30 cellular contexts compared by ENCODE assay signal in genomic region chr5:151624486-151624885, GRCh38. TPM values are rescaled to one million over a fixed set of nuclear protein-coding genes. Genes with fewer than 3 reads are reported as not detected.
DNase-seq lines count a peak whose midpoint lies in the region; ATAC-seq and TF ChIP-seq lines count a peak whose summit lies in the region.
"Had no signal": no experiment of that assay in that cellular context is flagged by ENCODE, and none has a peak within 500 bp of the region (broad histone marks: within the 10 kb centered on the region; RNA-seq: fewer than 3 reads in every experiment).

No MANE protein-coding gene starts in this region.

- H3K4me1 Mint-ChIP-seq in naive thymus-derived CD4-positive, alpha-beta T cell: peaks cover 0 to 9% (median 0%) of the 10 kb centered on the region in 7 donors
- H3K4me1 Mint-ChIP-seq: activated CD4-positive, alpha-beta T cell treated with anti-CD3 and anti-CD28 coated beads for 36 hours; activated naive CD8-positive, alpha-beta T cell treated with anti-CD3 and anti-CD28 coated beads, Interleukin-2, amount 50 U/mL, for 24 hours; immature natural killer cell had no signal

- intact Hi-C loops in left cardiac atrium (cut with DNase I): no loop called here
- intact Hi-C loops in naive thymus-derived CD4-positive, alpha-beta T cell (cut with micrococcal nuclease): no loop called here

- H3K27ac ChIP-seq in naive thymus-derived CD4-positive, alpha-beta T cell (ENCODE audit: low read depth, low read length): no peak overlapping the region
- H3K27ac ChIP-seq: BLaER1 treated with 17β-estradiol and CSF1 and Interleukin-3, amounts not matched to agents 10 nM and 100 nM; prostate gland; SK-N-MC had no signal

- H3K4me3 ChIP-seq in choroid plexus epithelial cell (ENCODE audit: low read depth, low read length): no peak overlapping the region
- H3K4me3 ChIP-seq in naive thymus-derived CD4-positive, alpha-beta T cell (ENCODE audit: low read length): no peak overlapping the region
- H3K4me3 ChIP-seq: BLaER1 treated with 17β-estradiol and CSF1 and Interleukin-3, amounts not matched to agents 10 nM and 100 nM; mucosa of descending colon; prostate gland; SK-N-MC; skin epidermis had no signal

- POLR2A ChIA-PET in naive thymus-derived CD4-positive, alpha-beta T cell (lab: Charles Lee): interaction anchor here (0.7 kb wide), 1 partner anchor 181 kb away, joined by 3 read pairs; no protein-coding TSS in a partner anchor

- H3K36me3 Mint-ChIP-seq in naive thymus-derived CD4-positive, alpha-beta T cell: no peaks in the 10 kb centered on the region
- H3K36me3 Mint-ChIP-seq: immature natural killer cell had no signal

- peak; percentile 62 to 63 for ATAC-seq in left cardiac atrium
- no peak for ATAC-seq in naive thymus-derived CD4-positive, alpha-beta T cell
- no peak for ATAC-seq in HG03139 (IDR thresholded peaks at IDR 0.05; ENCODE audit: unreplicated experiment)
- no peak for ATAC-seq in GM18519 (IDR thresholded peaks at IDR 0.05; ENCODE audit: low FRiP score, unreplicated experiment)
- ATAC-seq: activated CD4-positive, alpha-beta T cell treated with anti-CD3 and anti-CD28 coated beads for 36 hours; activated naive CD8-positive, alpha-beta T cell treated with anti-CD3 and anti-CD28 coated beads, Interleukin-2, amount 50 U/mL, for 24 hours; mucosa of descending colon had no signal

- H3K27ac Mint-ChIP-seq in naive thymus-derived CD4-positive, alpha-beta T cell: no peak overlapping the region
- H3K27ac Mint-ChIP-seq: activated CD4-positive, alpha-beta T cell treated with anti-CD3 and anti-CD28 coated beads for 36 hours; activated naive CD8-positive, alpha-beta T cell treated with anti-CD3 and anti-CD28 coated beads, Interleukin-2, amount 50 U/mL, for 24 hours; immature natural killer cell had no signal

- H3K9me3 Mint-ChIP-seq in naive thymus-derived CD4-positive, alpha-beta T cell: no peaks in the 10 kb centered on the region
- H3K9me3 Mint-ChIP-seq: activated naive CD8-positive, alpha-beta T cell treated with anti-CD3 and anti-CD28 coated beads, Interleukin-2, amount 50 U/mL, for 24 hours had no signal

- no peaks in the 10 kb centered on the region for H3K27me3 ChIP-seq in naive thymus-derived CD4-positive, alpha-beta T cell (ENCODE audit: control insufficient read depth in 2 of 2, insufficient read depth in 2 of 2, low read length in 2 of 2)
- H3K27me3 ChIP-seq: BLaER1 treated with 17β-estradiol and CSF1 and Interleukin-3, amounts not matched to agents 10 nM and 100 nM had no signal

- H3K36me3 ChIP-seq in naive thymus-derived CD4-positive, alpha-beta T cell (ENCODE audit: control insufficient read depth in 2 of 3, insufficient read depth in 3 of 3, low read length in 3 of 3): no peaks in the 10 kb centered on the region
- H3K36me3 ChIP-seq: BLaER1 treated with 17β-estradiol and CSF1 and Interleukin-3, amounts not matched to agents 10 nM and 100 nM; prostate gland had no signal

- DNase-seq in NCI-H446 (lab: John Stamatoyannopoulos, UW) (peak; percentile 4 to 36), choroid plexus epithelial cell (ENCODE audit: low read depth) (peak; percentile 15), left cardiac atrium (no peak), pons (ENCODE audit: low spot score) (peak; percentile 10)
- DNase-seq in naive thymus-derived CD4-positive, alpha-beta T cell: no peak
- DNase-seq: activated CD4-positive, alpha-beta T cell treated with anti-CD3 and anti-CD28 coated beads for 36 hours; activated effector memory CD4-positive, alpha-beta T cell treated with anti-CD3 and anti-CD28 coated beads, Interleukin-2, amount 50 U/mL, for 16 hours; activated naive CD8-positive, alpha-beta T cell treated with anti-CD3 and anti-CD28 coated beads, Interleukin-2, amount 50 U/mL, for 24 hours; Caco-2; dermis blood vessel endothelial cell; DMS79 treated with DMSO at 0.1 percent for 48 hours; foreskin melanocyte; hippocampal formation; immature natural killer cell; mucosa of descending colon; NCI-H1694 treated with DMSO at 0.1 percent for 48 hours; NCI-H2171 treated with DMSO at 0.1 percent for 48 hours; NCI-H526 treated with DMSO at 0.1 percent for 48 hours; stimulated activated CD4-positive, alpha-beta T cell treated with anti-CD3 and anti-CD28 coated beads, Interleukin-1b, Interleukin-23, amount 100 ng/mL, for 48 hours; T-helper 2 cell had no signal

- CTCF ChIA-PET in naive thymus-derived CD4-positive, alpha-beta T cell (lab: Charles Lee): no interaction called here

- H3K4me1 ChIP-seq in naive thymus-derived CD4-positive, alpha-beta T cell (ENCODE audit: control insufficient read depth in 2 of 2, insufficient read depth in 2 of 2, low read length in 2 of 2): no peaks in the 10 kb centered on the region
- H3K4me1 ChIP-seq: prostate gland had no signal

- no peak overlapping the region for H3K4me3 Mint-ChIP-seq in naive thymus-derived CD4-positive, alpha-beta T cell
- H3K4me3 Mint-ChIP-seq: activated CD4-positive, alpha-beta T cell treated with anti-CD3 and anti-CD28 coated beads for 36 hours; activated naive CD8-positive, alpha-beta T cell treated with anti-CD3 and anti-CD28 coated beads, Interleukin-2, amount 50 U/mL, for 24 hours; immature natural killer cell had no signal

- TF ChIP-seq CTCF in choroid plexus epithelial cell (conservative IDR thresholded peaks at IDR 0.05; ENCODE audit: low read depth, low read length): no peak

- peaks cover 0 to 17% (median 0%) of the 10 kb centered on the region in 5 donors for H3K27me3 Mint-ChIP-seq in naive thymus-derived CD4-positive, alpha-beta T cell

- no peaks in the 10 kb centered on the region for H3K9me3 ChIP-seq in naive thymus-derived CD4-positive, alpha-beta T cell (ENCODE audit: control insufficient read depth in 2 of 3, low read length in 3 of 3)
- H3K9me3 ChIP-seq: BLaER1 treated with 17β-estradiol and CSF1 and Interleukin-3, amounts not matched to agents 10 nM and 100 nM; Caco-2; mucosa of descending colon; prostate gland had no signal

RNA-seq across cellular contexts. Expression of gene FAT2, which starts 33.4 kb away (rescaled TPM):
- under 1 TPM; 0.18 to 0.44 TPM for total RNA-seq in left cardiac atrium
- total RNA-seq in naive thymus-derived CD4-positive, alpha-beta T cell: not detected
- polyA plus RNA-seq in naive thymus-derived CD4-positive, alpha-beta T cell: not detected
- total RNA-seq: activated CD4-positive, alpha-beta T cell treated with anti-CD3 and anti-CD28 coated beads for 36 hours; endothelial cell of umbilical vein; LHCN-M2; mucosa of descending colon; RPMI7951 had no signal
- polyA plus RNA-seq: endothelial cell of umbilical vein, immature natural killer cell, neural cell had no signal

Comparison
In these comparisons a context has a peak if more than half of its experiments do, and no peak if none do; other contexts are left out.
1. DNase-seq: peak in NCI-H446 (2 of 2), choroid plexus epithelial cell (single experiment) and pons (single experiment); none in left cardiac atrium (single experiment) and naive thymus-derived CD4-positive, alpha-beta T cell (0 of 9).
2. ATAC-seq: peak in left cardiac atrium (2 of 2); none in naive thymus-derived CD4-positive, alpha-beta T cell (single experiment), HG03139 (single experiment) and GM18519 (single experiment).